In the genomic region with DNA sequence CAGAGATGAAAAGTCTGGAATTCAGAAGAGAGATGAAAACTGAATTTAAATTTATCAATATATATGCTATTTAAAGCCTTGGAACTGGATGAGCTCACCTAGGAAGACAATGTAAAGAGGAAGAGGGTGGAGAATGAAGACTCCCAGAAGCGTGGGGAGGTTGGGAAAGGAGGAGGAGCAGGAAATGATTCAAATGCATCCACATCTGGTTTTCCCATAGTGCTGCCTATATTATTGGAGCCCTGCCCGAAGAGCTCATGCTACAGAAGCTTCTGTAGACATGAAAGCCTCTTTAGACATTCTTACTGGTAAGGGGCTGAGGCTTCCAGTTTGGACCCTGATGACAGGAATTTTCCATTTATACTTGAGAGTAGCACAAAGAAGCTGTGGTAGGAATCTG, we compare ENCODE assay signal across 17 cellular contexts. TPM values are rescaled to one million over a fixed set of nuclear protein-coding genes. Genes with fewer than 3 reads are reported as not detected.
A peak's percentile ranks its signal among the peaks of the same experiment; 100 is the strongest.
DNase-seq lines count a peak whose midpoint lies in the region; ATAC-seq lines count a peak whose summit lies in the region.
"Had no signal": no experiment of that assay in that cellular context is flagged by ENCODE, and none has a peak within 500 bp of the region (broad histone marks: within the 10 kb centered on the region; RNA-seq: fewer than 3 reads in every experiment).

No MANE protein-coding gene starts in this region.

- no peak overlapping the region for H3K4me3 ChIP-seq in mesenchymal stem cell (ENCODE audit: insufficient read depth in 1 of 2, low read depth in 1 of 2, low read length in 2 of 2)
- no peak overlapping the region for H3K4me3 ChIP-seq in effector memory CD4-positive, alpha-beta T cell (ENCODE audit: insufficient read depth, low read depth, low read length, poor library complexity, severe bottlenecking)
- H3K4me3 ChIP-seq in HAP-1, result no peak overlapping the region
- H3K4me3 ChIP-seq: coronary artery, right lobe of liver, SK-N-MC had no signal

- H3K9me3 ChIP-seq in mesenchymal stem cell (ENCODE audit: control insufficient read depth, low read length) (no peaks in the 10 kb centered on the region), HAP-1 (no peaks in the 10 kb centered on the region)
- no peaks in the 10 kb centered on the region for H3K9me3 ChIP-seq in effector memory CD4-positive, alpha-beta T cell (ENCODE audit: control insufficient read depth, low read length)
- H3K9me3 ChIP-seq: right lobe of liver had no signal

- H3K14ac ChIP-seq in mesenchymal stem cell (ENCODE audit: low read length in 2 of 2), result no peak overlapping the region

- no peak overlapping the region for H3K4ac ChIP-seq in mesenchymal stem cell (ENCODE audit: low read depth in 1 of 2, low read length in 2 of 2)

- no peak overlapping the region for H4K91ac ChIP-seq in mesenchymal stem cell (ENCODE audit: low read length)

- no peak overlapping the region for H2BK120ac ChIP-seq in mesenchymal stem cell (ENCODE audit: low read depth, low read length)

- no peaks in the 10 kb centered on the region for H3K36me3 Mint-ChIP-seq in activated naive CD4-positive, alpha-beta T cell treated with anti-CD3 and anti-CD28 coated beads, Interleukin-2, amount 50 U/mL, for 72 hours

- in situ Hi-C loops in HAP-1 (cut with MboI; ENCODE audit: low sequenced_read_pairs), result no loop called here

- H2BK12ac ChIP-seq in mesenchymal stem cell (ENCODE audit: low read length in 2 of 2), result no peak overlapping the region

- peak overlapping the region; percentile 91 for H3K27ac ChIP-seq in mesenchymal stem cell (ENCODE audit: low read length, poor library complexity, severe bottlenecking)
- no peak overlapping the region for H3K27ac ChIP-seq in effector memory CD4-positive, alpha-beta T cell (ENCODE audit: insufficient read depth, low read length, poor library complexity, severe bottlenecking)
- H3K27ac ChIP-seq: coronary artery, right lobe of liver, SK-N-MC had no signal

- H3K27ac Mint-ChIP-seq in activated naive CD4-positive, alpha-beta T cell treated with anti-CD3 and anti-CD28 coated beads, Interleukin-2, amount 50 U/mL, for 72 hours, result peak overlapping the region in 1 of 2 donors; percentile 0
- H3K27ac Mint-ChIP-seq: activated T-cell treated with anti-CD3 and anti-CD28 coated beads, Interleukin-2, amount 50 U/mL, for 24 hours had no signal

- WGBS in mesenchymal stem cell, result 36% methylated on average over 2 of the region's 2 CpGs

- H3K27me3 ChIP-seq in mesenchymal stem cell (ENCODE audit: control insufficient read depth in 1 of 2, insufficient read depth in 1 of 2, low read length in 2 of 2) (no peaks in the 10 kb centered on the region), HAP-1 (ENCODE audit: low read depth) (peaks cover 4% of the 10 kb centered on the region; the same call in 1 of the 2 replicates)
- no peaks in the 10 kb centered on the region for H3K27me3 ChIP-seq in effector memory CD4-positive, alpha-beta T cell (replicated peaks; ENCODE audit: control insufficient read depth, insufficient read depth, low read length, poor library complexity, severe bottlenecking)
- H3K27me3 ChIP-seq: right lobe of liver had no signal

- H3K9me3 Mint-ChIP-seq in activated naive CD4-positive, alpha-beta T cell treated with anti-CD3 and anti-CD28 coated beads, Interleukin-2, amount 50 U/mL, for 72 hours, result no peaks in the 10 kb centered on the region
- H3K9me3 Mint-ChIP-seq: activated T-cell treated with anti-CD3 and anti-CD28 coated beads, Interleukin-2, amount 50 U/mL, for 24 hours had no signal

- DNase-seq in ELR (ENCODE audit: low read depth) (peak; percentile 91), NCI-H226 (peak; percentile 62), dermis blood vessel endothelial cell (peak; percentile 68), mesenchymal stem cell (peak; percentile 45), islet precursor cell (no peak), HAP-1 (ENCODE audit: low spot score in 2 of 2) (no peak)
- no peak for DNase-seq in activated naive CD4-positive, alpha-beta T cell treated with anti-CD3 and anti-CD28 coated beads, Interleukin-2, amount 50 U/mL, for 72 hours (ENCODE audit: low spot score in 2 of 2)
- no peak for DNase-seq in effector memory CD4-positive, alpha-beta T cell
- DNase-seq: activated T-cell treated with anti-CD3 and anti-CD28 coated beads, Interleukin-2, amount 50 U/mL, for 24 hours; C1 segment of cervical spinal cord; NCI-H1694; NCI-H510A; right lobe of liver; stimulated activated CD4-positive, alpha-beta T cell treated with anti-CD3 and anti-CD28 coated beads, Interleukin-4, amount 100 ng/mL, for 24 hours had no signal

- H3K36me3 ChIP-seq in mesenchymal stem cell (ENCODE audit: control insufficient read depth in 1 of 2, insufficient read depth in 2 of 2, low read depth in 1 of 2, low read length in 2 of 2), result no peaks in the 10 kb centered on the region
- no peaks in the 10 kb centered on the region for H3K36me3 ChIP-seq in effector memory CD4-positive, alpha-beta T cell (ENCODE audit: control insufficient read depth, insufficient read depth, low read length)
- no peaks in the 10 kb centered on the region for H3K36me3 ChIP-seq in HAP-1 (replicated peaks)
- H3K36me3 ChIP-seq: right lobe of liver had no signal

- H3K23ac ChIP-seq in mesenchymal stem cell (ENCODE audit: low read length in 2 of 2), result no peak overlapping the region

- no peaks in the 10 kb centered on the region for H3K4me1 ChIP-seq in mesenchymal stem cell (ENCODE audit: control insufficient read depth, insufficient read depth, low read depth, low read length)
- H3K4me1 ChIP-seq in effector memory CD4-positive, alpha-beta T cell (ENCODE audit: control insufficient read depth, insufficient read depth, low read length, poor library complexity, severe bottlenecking), result no peaks in the 10 kb centered on the region
- H3K4me1 ChIP-seq in HAP-1, result no peaks in the 10 kb centered on the region
- H3K4me1 ChIP-seq: right lobe of liver had no signal

- no peak overlapping the region for H2BK15ac ChIP-seq in mesenchymal stem cell (ENCODE audit: low read depth, poor library complexity, severe bottlenecking)

- H3K4me2 ChIP-seq in mesenchymal stem cell (ENCODE audit: low read length, poor library complexity, severe bottlenecking), result no peak overlapping the region

- no peak overlapping the region for H3K9ac ChIP-seq in mesenchymal stem cell (ENCODE audit: low read length)

- no peak overlapping the region for H3K18ac ChIP-seq in mesenchymal stem cell (ENCODE audit: low read depth in 1 of 2, low read length in 2 of 2)

- no peak overlapping the region for H2AFZ ChIP-seq in mesenchymal stem cell (ENCODE audit: low read depth, low read length)

- peaks cover 4% of the 10 kb centered on the region for H3K79me1 ChIP-seq in mesenchymal stem cell (replicated peaks; ENCODE audit: low read length, poor library complexity, severe bottlenecking)

- no peak overlapping the region for H2BK5ac ChIP-seq in mesenchymal stem cell (ENCODE audit: low read depth, low read length, poor library complexity, severe bottlenecking)

- ATAC-seq in activated naive CD4-positive, alpha-beta T cell treated with anti-CD3 and anti-CD28 coated beads, Interleukin-2, amount 50 U/mL, for 72 hours, result no peak
- ATAC-seq: esophagus mucosa, right lobe of liver had no signal

- no peak overlapping the region for H2AK5ac ChIP-seq in mesenchymal stem cell (ENCODE audit: low read length, severe bottlenecking)

- no peak overlapping the region for H4K8ac ChIP-seq in mesenchymal stem cell (ENCODE audit: low read length)

RNA-seq across cellular contexts. Expression of gene PDE7B, which starts 19.2 kb away (rescaled TPM):
- total RNA-seq in dermis blood vessel endothelial cell, result 26.6 and 58.5 TPM in 2 replicates
- 0.98 TPM for polyA plus RNA-seq in mesenchymal stem cell (2013, experiment 1 of 2)
- 1.4 TPM for polyA plus RNA-seq in mesenchymal stem cell (2013, experiment 2 of 2)
- total RNA-seq in activated naive CD4-positive, alpha-beta T cell treated with anti-CD3 and anti-CD28 coated beads, Interleukin-2, amount 50 U/mL, for 72 hours, result under 1 TPM; 0.27 to 0.93 TPM

Comparison
In these comparisons a context has a peak if more than half of its experiments do, and no peak if none do; other contexts are left out.
1. DNase-seq: peak in ELR (single experiment), NCI-H226 (single experiment), dermis blood vessel endothelial cell (single experiment) and mesenchymal stem cell (single experiment); none in islet precursor cell (single experiment), activated naive CD4-positive, alpha-beta T cell treated with anti-CD3 and anti-CD28 coated beads, Interleukin-2, amount 50 U/mL, for 72 hours (0 of 2), effector memory CD4-positive, alpha-beta T cell (0 of 3) and HAP-1 (0 of 2).
2. RNA of gene PDE7B, which starts 19.2 kb away (total RNA-seq): 26.6 to 58.5 TPM in dermis blood vessel endothelial cell; 0.27 to 0.93 TPM in activated naive CD4-positive, alpha-beta T cell treated with anti-CD3 and anti-CD28 coated beads, Interleukin-2, amount 50 U/mL, for 72 hours; every median in the first group is over 10 times any median in the second.